8 cellular contexts compared by ENCODE assay signal in the genomic region with DNA sequence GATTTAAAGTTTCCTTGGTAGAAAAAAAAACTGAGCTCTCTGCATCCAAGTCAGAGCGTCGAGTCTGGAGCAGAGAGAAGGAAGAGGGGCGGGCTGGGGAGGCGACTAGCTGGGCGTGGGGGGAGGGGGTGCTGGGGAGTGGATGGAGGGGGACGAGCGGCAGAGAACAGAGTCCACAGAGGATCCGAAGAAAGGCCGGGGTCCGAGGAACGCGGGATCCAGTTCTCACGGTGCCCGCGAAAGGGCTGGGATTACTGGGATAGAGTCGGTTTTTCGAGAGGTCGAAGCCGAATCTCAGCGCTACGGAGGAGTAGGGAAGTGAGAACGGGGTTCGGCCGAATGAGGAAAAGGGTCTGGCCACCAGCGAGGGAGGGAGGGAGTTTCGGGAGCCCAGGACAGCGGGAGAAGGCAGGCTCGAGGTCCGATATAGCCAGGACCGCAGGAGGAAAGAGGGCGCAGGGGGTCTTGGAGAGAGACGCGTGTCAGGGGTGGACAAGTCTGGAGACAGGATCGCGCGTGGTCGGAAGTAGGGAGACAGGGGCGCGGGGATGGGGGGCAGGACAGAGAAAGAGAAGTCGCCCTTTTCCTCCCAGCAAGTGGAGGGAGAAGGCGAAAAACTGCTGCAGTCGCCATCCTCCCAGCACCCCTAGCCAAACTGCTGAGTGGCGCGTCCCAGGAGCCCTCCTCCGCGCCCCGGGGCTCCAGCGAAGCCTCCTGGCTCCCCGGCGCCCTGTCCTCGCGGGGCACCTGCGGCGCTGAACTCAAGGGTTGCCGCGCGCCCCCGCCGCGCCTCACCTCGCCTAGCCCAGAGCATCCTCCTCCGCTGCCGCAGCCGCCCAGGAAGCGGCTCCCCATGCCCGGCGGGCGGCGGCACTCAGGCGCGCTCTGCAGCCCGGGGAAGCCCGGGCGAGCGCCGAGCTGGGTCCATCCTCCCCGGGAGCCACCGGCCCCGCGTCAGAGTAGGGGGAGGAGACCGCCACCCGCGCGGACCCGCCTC. TPM values are rescaled to one million over a fixed set of nuclear protein-coding genes. Genes with fewer than 3 reads are reported as not detected.
DNase-seq lines count a peak whose midpoint lies in the region; ATAC-seq and TF ChIP-seq lines count a peak whose summit lies in the region.

TSS of gene DAB1 (minus strand) at position 926 of the 997 bp plus-strand sequence. CDS start 133,030 bp downstream, outside the sequence.

- H3K36me3 ChIP-seq in fibroblast of lung (ENCODE audit: control insufficient read depth, insufficient read depth, low read length): no peaks in the 10 kb centered on the region

- peaks cover 17% of the 10 kb centered on the region for H3K27me3 ChIP-seq in fibroblast of lung (ENCODE audit: control insufficient read depth, insufficient read depth, low read length)

- no peak for ATAC-seq in HG03039 (IDR thresholded peaks at IDR 0.05; ENCODE audit: unreplicated experiment)

- H4K20me1 ChIP-seq in fibroblast of lung (ENCODE audit: control insufficient read depth, extremely low read depth, insufficient read depth, low read length): no peaks in the 10 kb centered on the region

- no peaks in the 10 kb centered on the region for H3K4me1 ChIP-seq in fibroblast of lung (ENCODE audit: control insufficient read depth, extremely low read depth, insufficient read depth, low read length)

- H2AFZ ChIP-seq in fibroblast of lung (ENCODE audit: low read length): peak within 1 kb of the TSS; percentile 79

- peak within 1 kb of the TSS; percentile 43 to 57 (median 44) for H3K4me3 ChIP-seq in fibroblast of lung (replicated peaks in 1 of 4; ENCODE audit: control extremely low read depth in 1 of 4, insufficient read depth in 1 of 4, low read depth in 3 of 4, low read length in 4 of 4)

- no peaks in the 10 kb centered on the region for H3K9me3 ChIP-seq in fibroblast of lung (ENCODE audit: control insufficient read depth, insufficient read depth, low read depth, low read length)

- no peak within 1 kb of the TSS for H3K27ac ChIP-seq in fibroblast of lung (ENCODE audit: insufficient read depth, low read length)

- H3K4me2 ChIP-seq in fibroblast of lung (ENCODE audit: extremely low read depth, insufficient read depth, low read length): peak within 1 kb of the TSS; percentile 95

- H3K79me2 ChIP-seq in fibroblast of lung (ENCODE audit: control insufficient read depth, insufficient read depth, low read length): no peaks in the 10 kb centered on the region

- no peak within 1 kb of the TSS for H3K9ac ChIP-seq in fibroblast of lung (ENCODE audit: insufficient read depth, low read length)

- no peak for TF ChIP-seq CTCF in fibroblast of lung (conservative IDR thresholded peaks at IDR 0.05 in 1 of 2, IDR thresholded peaks at IDR 0.05 in 1 of 2; ENCODE audit: low read depth in 1 of 2, low read length in 2 of 2)

- DNase-seq in DMS153 treated with DMSO at 0.1 percent for 48 hours (lab: John Stamatoyannopoulos, UW; ENCODE audit: unreplicated experiment) (peak; percentile 21), NCI-H748 (lab: John Stamatoyannopoulos, UW; ENCODE audit: unreplicated experiment) (peak; percentile 74), fibroblast of lung (ENCODE audit: low read depth in 2 of 2) (peak; percentile 18 to 37), occipital lobe (lab: John Stamatoyannopoulos, UW) (peak; percentile 51), NCI-H2107 (lab: John Stamatoyannopoulos, UW) (no peak), glomerular visceral epithelial cell (ENCODE audit: extremely low spot score) (no peak)
- DNase-seq in stimulated activated CD4-positive, alpha-beta T cell treated with anti-CD3 and anti-CD28 coated beads, Interleukin-12 subunit alpha, Interleukin-12 subunit beta, amount 100 ng/mL, for 4 hours: no peak

RNA-seq across cellular contexts. Expression of gene DAB1, which starts in this region (rescaled TPM):
- 0.17 and 0.26 TPM in 2 replicates for total RNA-seq in fibroblast of lung
- 1.0 and 2.0 TPM in 2 replicates for polyA plus RNA-seq in fibroblast of lung
- 0.97 and 2.3 TPM in 2 replicates for polyA plus RNA-seq in fibroblast of lung (2012)
- 2.2 TPM in 1 of 2 replicates, not detected in the other for polyA minus RNA-seq in fibroblast of lung (ENCODE audit: low replicate concordance)
- 45.4 TPM for total RNA-seq in occipital lobe

Comparison
In these comparisons a context has a peak if more than half of its experiments do, and no peak if none do; other contexts are left out.
1. RNA of gene DAB1 (total RNA-seq): 45.4 TPM in occipital lobe (single experiment); 0.17 to 0.26 TPM in fibroblast of lung; every median in the first group is over 10 times any median in the second.
2. DNase-seq: peak in DMS153 treated with DMSO at 0.1 percent for 48 hours (single experiment), NCI-H748 (single experiment), fibroblast of lung (2 of 2) and occipital lobe (single experiment); none in NCI-H2107 (single experiment), glomerular visceral epithelial cell (single experiment) and stimulated activated CD4-positive, alpha-beta T cell treated with anti-CD3 and anti-CD28 coated beads, Interleukin-12 subunit alpha, Interleukin-12 subunit beta, amount 100 ng/mL, for 4 hours (single experiment).